Comparison of ENCODE assay signal across 8 cellular contexts in the genomic region with DNA sequence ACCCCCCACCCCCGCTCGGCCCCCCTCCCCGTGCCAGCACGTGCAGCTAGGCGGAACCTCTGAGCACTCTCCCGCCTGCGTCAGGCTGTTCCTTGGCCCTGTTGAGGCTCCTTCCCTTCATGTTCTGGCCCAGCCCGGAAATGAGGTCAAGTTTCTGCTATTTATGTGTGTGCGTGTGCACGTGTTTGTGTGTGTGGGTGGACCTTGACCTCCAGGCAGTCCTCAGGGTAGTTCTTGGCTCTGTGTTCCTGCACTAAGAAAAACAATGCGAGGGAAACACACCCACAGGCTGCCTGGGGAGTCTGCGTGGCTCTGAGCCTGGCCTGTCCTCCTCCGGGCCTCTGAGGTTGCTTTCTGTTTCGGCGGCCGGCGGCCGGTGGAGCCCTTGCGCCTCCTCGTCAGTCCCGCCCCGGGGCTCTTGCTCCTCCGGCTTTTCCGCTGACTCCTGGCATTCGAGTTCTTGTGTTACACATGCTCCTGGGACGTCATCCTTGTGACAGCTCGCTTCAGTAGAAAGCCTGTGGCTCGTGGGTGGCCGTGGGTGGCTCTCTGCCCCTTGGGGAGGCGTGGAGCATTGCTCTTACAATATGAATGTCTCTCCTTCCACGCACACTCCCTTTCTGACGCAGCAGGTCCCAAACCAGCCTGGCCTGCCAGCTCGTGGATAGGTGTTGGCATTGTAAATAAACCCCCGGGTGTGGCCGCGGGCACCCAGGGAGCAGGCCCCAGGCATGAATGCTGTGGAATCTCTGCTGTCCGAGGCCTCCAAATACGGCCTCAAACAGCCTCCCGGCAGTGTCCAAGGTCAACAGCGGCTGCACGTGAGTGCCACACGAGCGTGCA. TPM values are rescaled to one million over a fixed set of nuclear protein-coding genes. Genes with fewer than 3 reads are reported as not detected.
DNase-seq lines count a peak whose midpoint lies in the region; FAIRE-seq and TF ChIP-seq lines count a peak whose summit lies in the region.

No MANE protein-coding gene starts in this region.

- H3K4me2 ChIP-seq in MM.1S (ENCODE audit: low read depth, low read length): peak overlapping the region; percentile 98

- peak overlapping the region; percentile 94 for H3K9ac ChIP-seq in MM.1S (ENCODE audit: low read length)

- H3K79me2 ChIP-seq in MM.1S (ENCODE audit: low read length): peaks cover 84% of the 10 kb centered on the region

- peak; percentile 80 for FAIRE-seq in H54 (lab: Jason Lieb, UNC)

- H3K27ac ChIP-seq in MM.1S (ENCODE audit: low read length) (peak overlapping the region; percentile 100), epithelial cell of prostate (peak overlapping the region; percentile 86)

- no peaks in the 10 kb centered on the region for H3K9me2 ChIP-seq in MM.1S (replicated peaks; ENCODE audit: insufficient read depth, low read length)

- no peak; the same call in 1 of the 2 replicates for TF ChIP-seq CTCF in MM.1S (IDR thresholded peaks at IDR 0.05; ENCODE audit: low read length)

- H3K27me3 ChIP-seq in MM.1S (replicated peaks; ENCODE audit: insufficient read depth, low read length): no peaks in the 10 kb centered on the region
- no peaks in the 10 kb centered on the region for H3K27me3 ChIP-seq in mononuclear cell (ENCODE audit: insufficient read depth, low read length)

- H2AFZ ChIP-seq in MM.1S (ENCODE audit: low read length): no peak overlapping the region

- TF ChIP-seq POLR2A in H54 (IDR thresholded peaks at IDR 0.05; ENCODE audit: low read depth, low read length): peak; percentile 2; the same call in 1 of the 2 replicates

- H3K4me1 ChIP-seq in MM.1S (ENCODE audit: low read length) (peaks cover 56% of the 10 kb centered on the region), mononuclear cell (ENCODE audit: insufficient read depth, low read length) (peaks cover 44% of the 10 kb centered on the region)

- no peaks in the 10 kb centered on the region for H4K20me1 ChIP-seq in MM.1S (ENCODE audit: insufficient read depth, low read length)

- peak; percentile 99 for DNase-seq in H54 (ENCODE audit: insufficient read length, low spot score)
- DNase-seq in MM.1S: peak; percentile 95
- peak; percentile 55 for DNase-seq in activated CD8-positive, alpha-beta memory T cell treated with anti-CD3 and anti-CD28 coated beads, Interleukin-2, amount 50 U/mL, for 4 hours
- DNase-seq in epithelial cell of prostate (ENCODE audit: low read depth, low spot score): peak; percentile 87
- DNase-seq in stimulated activated CD8-positive, alpha-beta memory T cell treated with anti-CD3 and anti-CD28 coated beads, Interleukin-4, amount 100 ng/mL, for 1 hour (ENCODE audit: low read depth in 2 of 2, low spot score in 1 of 2): peak; percentile 24 to 26
- no peak for DNase-seq in NCI-H128 (lab: John Stamatoyannopoulos, UW; ENCODE audit: unreplicated experiment)

- H3K4me3 ChIP-seq in GM08714 (ENCODE audit: low read length) (peak overlapping the region; percentile 12; the same call in 1 of the 2 replicates), MM.1S (ENCODE audit: low read length) (peak overlapping the region; percentile 63), mononuclear cell (ENCODE audit: low read length) (peak overlapping the region; percentile 1)

- peaks cover 4% of the 10 kb centered on the region for H3K36me3 ChIP-seq in MM.1S (replicated peaks; ENCODE audit: insufficient read depth, low read length)

- H3F3A ChIP-seq in MM.1S (ENCODE audit: insufficient read depth, low read length): peaks cover 55% of the 10 kb centered on the region

- H3K9me3 ChIP-seq in MM.1S (replicated peaks; ENCODE audit: insufficient read depth, low read length): no peaks in the 10 kb centered on the region
- no peaks in the 10 kb centered on the region for H3K9me3 ChIP-seq in mononuclear cell (ENCODE audit: low read depth, low read length)

RNA-seq across cellular contexts. Expression of gene SLCO4A1, which starts 10.0 kb away (rescaled TPM):
- total RNA-seq in mononuclear cell: 0.73 TPM

RNA-seq across cellular contexts. Expression of gene NTSR1, which starts 56.4 kb away (rescaled TPM):
- 0.73 TPM for total RNA-seq in mononuclear cell

Comparison
In these comparisons a context has a peak if more than half of its experiments do, and no peak if none do; other contexts are left out.
1. H3K4me3 ChIP-seq: peak in every context shown above with its lines; median percentile 63 in MM.1S; 12 in GM08714; 1 in mononuclear cell.